Comparison of ENCODE assay signal across 7 cellular contexts in genomic region chr5:148808864-148809642, GRCh38. TPM values are rescaled to one million over a fixed set of nuclear protein-coding genes. Genes with fewer than 3 reads are reported as not detected.
DNase-seq lines count a peak whose midpoint lies in the region; ATAC-seq, FAIRE-seq and TF ChIP-seq lines count a peak whose summit lies in the region.

No MANE protein-coding gene starts in this region.

- H3K79me2 ChIP-seq in keratinocyte (ENCODE audit: control insufficient read depth, insufficient read depth, low read length), result no peaks in the 10 kb centered on the region

- peak overlapping the region; percentile 69 for H2AFZ ChIP-seq in keratinocyte (ENCODE audit: control insufficient read depth, low read length)

- peak overlapping the region; percentile 88 for H3K4me2 ChIP-seq in keratinocyte (ENCODE audit: control insufficient read depth, extremely low read depth, insufficient read depth, low read depth, low read length)

- POLR2A ChIA-PET in HEK293 (lab: Yijun Ruan, JAX), result no interaction called here

- H3K4me3 ChIP-seq in HEK293 (ENCODE audit: low read depth, low read length) (no peak overlapping the region), keratinocyte (ENCODE audit: control insufficient read depth in 2 of 3, extremely low read depth in 1 of 3, insufficient read depth in 2 of 3, low read depth in 1 of 3, low read length in 3 of 3) (peak overlapping the region; percentile 8 to 70 (median 67)), vagina (peak overlapping the region; percentile 3 to 25)

- CTCF ChIA-PET in HEK293 (lab: Yijun Ruan, JAX), result no interaction called here

- peak overlapping the region; percentile 1; the same call in 1 of the 2 replicates for H3K27ac ChIP-seq in HEK293 (ENCODE audit: extremely low read depth, low read depth, low read length)
- no peak overlapping the region for H3K27ac ChIP-seq in keratinocyte (ENCODE audit: control insufficient read depth, insufficient read depth, low read length)
- H3K27ac ChIP-seq in vagina, result no peak overlapping the region

- peak; percentile 74 for ATAC-seq in GM18517 (IDR thresholded peaks at IDR 0.05; ENCODE audit: unreplicated experiment)

- peak overlapping the region; percentile 29 for H3K9ac ChIP-seq in keratinocyte (ENCODE audit: control insufficient read depth, extremely low read depth, insufficient read depth, low read length)

- H3K27me3 ChIP-seq in keratinocyte (ENCODE audit: control insufficient read depth, extremely low read depth, insufficient read depth, low read length), result no peaks in the 10 kb centered on the region
- H3K27me3 ChIP-seq in vagina, result no peaks in the 10 kb centered on the region

- TF ChIP-seq CTCF in HEK293 (tag by site-specific recombination; IDR thresholded peaks at IDR 0.05) (no peak), keratinocyte (optimal IDR thresholded peaks at IDR 0.05 in 1 of 3, IDR thresholded peaks at IDR 0.05 in 1 of 3, conservative IDR thresholded peaks at IDR 0.05 in 1 of 3; ENCODE audit: extremely low read depth in 1 of 3, insufficient read depth in 2 of 3, low read length in 3 of 3) (no peak), vagina (IDR thresholded peaks at IDR 0.05) (no peak)

- H4K20me1 ChIP-seq in keratinocyte (ENCODE audit: control insufficient read depth, extremely low read depth, insufficient read depth, low read length), result no peaks in the 10 kb centered on the region

- H3K9me3 ChIP-seq in HEK293 (ENCODE audit: control insufficient read depth, insufficient read depth, low read depth, low read length) (no peaks in the 10 kb centered on the region), keratinocyte (ENCODE audit: control insufficient read depth, low read depth, low read length) (no peaks in the 10 kb centered on the region), vagina (no peaks in the 10 kb centered on the region)

- dilution Hi-C loops in keratinocyte (cut with MboI; ENCODE audit: extremely low pct_ligation_motif_present, low sequenced_read_pairs), result no loop called here

- intact Hi-C loops in vagina (cut with DNase I), result no loop called here

- TF ChIP-seq POLR2A in vagina (IDR thresholded peaks at IDR 0.05), result no peak

- peak; percentile 70 for DNase-seq in M059J (ENCODE audit: low read depth)
- DNase-seq in activated CD4-positive, alpha-beta T cell treated with anti-CD3 and anti-CD28 coated beads for 4 hours, result peak; percentile 19 to 23
- DNase-seq in keratinocyte (ENCODE audit: low read depth, low spot score), result no peak
- no peak for DNase-seq in vagina (ENCODE audit: extremely low spot score in 2 of 2)
- DNase-seq in NCI-H2196 (lab: John Stamatoyannopoulos, UW; ENCODE audit: unreplicated experiment), result no peak

- no peaks in the 10 kb centered on the region for H3K36me3 ChIP-seq in HEK293 (ENCODE audit: control insufficient read depth in 2 of 2, insufficient read depth in 1 of 2, low read length in 2 of 2)
- no peaks in the 10 kb centered on the region for H3K36me3 ChIP-seq in keratinocyte (ENCODE audit: control insufficient read depth in 2 of 2, extremely low read depth in 1 of 2, insufficient read depth in 2 of 2, low read length in 2 of 2)
- no peaks in the 10 kb centered on the region for H3K36me3 ChIP-seq in vagina

- no peaks in the 10 kb centered on the region for H3K9me1 ChIP-seq in keratinocyte (ENCODE audit: control insufficient read depth, extremely low read depth, insufficient read depth, low read length)

- H3K4me1 ChIP-seq in HEK293 (ENCODE audit: control insufficient read depth, insufficient read depth, low read length) (peaks cover 29% of the 10 kb centered on the region), keratinocyte (ENCODE audit: control insufficient read depth, extremely low read depth, insufficient read depth, low read length) (peaks cover 10% of the 10 kb centered on the region), vagina (peaks cover 14% of the 10 kb centered on the region)

- FAIRE-seq in keratinocyte (lab: Jason Lieb, UNC), result no peak

TF ChIP-seq in HEK293, 187 proteins besides CTCF, POLR2A, EP300 and RAD21 (continues in another document):
- TF ChIP-seq ZNF510 (tag by site-specific recombination; IDR thresholded peaks at IDR 0.05; ENCODE audit: insufficient replicate concordance), result no peak
- TF ChIP-seq ZNF148 (tag by site-specific recombination; IDR thresholded peaks at IDR 0.05; ENCODE audit: borderline replicate concordance), result no peak
- no peak for TF ChIP-seq ZNF585B (tag by site-specific recombination; IDR thresholded peaks at IDR 0.05)
- no peak for TF ChIP-seq YY2 (tag by site-specific recombination; IDR thresholded peaks at IDR 0.05)
- TF ChIP-seq ZNF19 (tag by site-specific recombination; IDR thresholded peaks at IDR 0.05; ENCODE audit: low read depth), result no peak
- peak; percentile 91 for TF ChIP-seq TRIM28 (IDR thresholded peaks at IDR 0.05; ENCODE audit: borderline replicate concordance, low read length)
- no peak for TF ChIP-seq ZNF311 (tag by site-specific recombination; IDR thresholded peaks at IDR 0.05; ENCODE audit: borderline replicate concordance)
- TF ChIP-seq INSM2 (tag by site-specific recombination; IDR thresholded peaks at IDR 0.05), result no peak
- TF ChIP-seq ZNF138 (tag by site-specific recombination; IDR thresholded peaks at IDR 0.05; ENCODE audit: borderline replicate concordance), result no peak
- peak; percentile 61; the same call in 1 of the 2 replicates for TF ChIP-seq FEZF1 (tag by site-specific recombination; IDR thresholded peaks at IDR 0.05)
- TF ChIP-seq ZBTB8A (tag by site-specific recombination; IDR thresholded peaks at IDR 0.05), result no peak
- TF ChIP-seq ZNF169 (tag by site-specific recombination; IDR thresholded peaks at IDR 0.05), result no peak
- TF ChIP-seq ZBTB26 (tag by site-specific recombination; optimal IDR thresholded peaks at IDR 0.05), result no peak
- 0 out of 2 replicates have a peak, but pooled peaks have one; percentile 34 for TF ChIP-seq ZNF600 (tag by site-specific recombination; IDR thresholded peaks at IDR 0.05)
- no peak for TF ChIP-seq BCL6B (tag by site-specific recombination; IDR thresholded peaks at IDR 0.05)
- TF ChIP-seq ZNF37A (tag by site-specific recombination; IDR thresholded peaks at IDR 0.05), result no peak

RNA-seq across cellular contexts. Expression of gene ADRB2, which starts 17.4 kb away (rescaled TPM):
- 6.6 and 8.0 TPM in 2 replicates for total RNA-seq in M059J (2014; rRNA removed; shearing (Covaris generic))
- polyA plus RNA-seq in keratinocyte, result 29.4 to 39.7 TPM (median 36.3 TPM) in 3 replicates
- 5.7 TPM for polyA plus RNA-seq in keratinocyte (2011; ENCODE audit: low read depth)
- 10.7 and 14.0 TPM in 2 replicates for polyA plus RNA-seq in keratinocyte (2011; cell fraction: cytosol; rRNA removed)
- polyA plus RNA-seq in keratinocyte (2011; cell fraction: nucleus; rRNA removed), result 57.7 and 60.8 TPM in 2 replicates
- 15.9 and 24.5 TPM in 2 replicates for polyA plus RNA-seq in keratinocyte (2012; ENCODE audit: low replicate concordance)
- 31.1 to 81.8 TPM (median 79.6 TPM) in 3 replicates for polyA minus RNA-seq in keratinocyte
- 30.5 TPM for polyA minus RNA-seq in keratinocyte (2011; cell fraction: cytosol; rRNA and poly(A)+ RNA removed)
- polyA minus RNA-seq in keratinocyte (2011; cell fraction: nucleus; rRNA and poly(A)+ RNA removed), result 65.9 and 82.1 TPM in 2 replicates
- total RNA-seq in vagina, result 43.2 TPM

Comparison
In these comparisons a context has a peak if more than half of its experiments do, and no peak if none do; other contexts are left out.
1. DNase-seq: peak in M059J (single experiment) and activated CD4-positive, alpha-beta T cell treated with anti-CD3 and anti-CD28 coated beads for 4 hours (2 of 2); none in keratinocyte (single experiment), vagina (0 of 2) and NCI-H2196 (single experiment).